In the genomic region with DNA sequence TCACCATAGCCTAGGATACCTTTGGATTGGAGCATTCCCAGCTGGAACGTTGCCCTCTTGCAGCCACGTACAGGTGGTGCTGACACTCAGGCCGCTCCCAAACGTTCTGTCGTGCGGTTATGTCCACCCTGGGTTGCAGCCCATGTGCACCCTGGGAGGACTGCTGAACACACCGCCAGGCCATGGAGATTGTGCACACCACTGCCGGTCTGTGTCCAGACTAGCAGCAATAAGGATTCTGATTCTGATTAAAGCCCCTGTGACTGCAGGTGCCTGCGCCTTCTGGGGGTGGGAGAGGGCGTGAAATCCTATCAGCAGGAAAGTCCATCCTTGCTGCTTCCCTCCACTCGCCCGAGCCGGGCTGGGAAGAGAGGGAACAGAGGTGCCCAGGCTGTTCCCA, we compare ENCODE assay signal across 21 cellular contexts.
"Had no signal": no experiment of that assay in that cellular context is flagged by ENCODE, and none has a peak within 500 bp of the region (broad histone marks: within the 10 kb centered on the region; RNA-seq: fewer than 3 reads in every experiment).

No MANE protein-coding gene starts in this region.

- H3K27me3 ChIP-seq: esophagus muscularis mucosa, foreskin keratinocyte, gastroesophageal sphincter, heart left ventricle, hepatocyte, right lobe of liver, stomach, thyroid gland had no signal

- H3K4me3 ChIP-seq: coronary artery, esophagus muscularis mucosa, gastroesophageal sphincter, heart left ventricle, hepatocyte, left ventricle myocardium inferior, lower lobe of right lung, right lobe of liver, smooth muscle cell, stomach, thyroid gland had no signal

- H2AFZ ChIP-seq: hepatocyte, parathyroid adenoma had no signal

- H3K36me3 ChIP-seq: lower lobe of right lung, right lobe of liver, thyroid gland had no signal

- ATAC-seq: foreskin keratinocyte; gastroesophageal sphincter; naive thymus-derived CD8-positive, alpha-beta T cell; stimulated activated effector memory CD8-positive, alpha-beta T cell treated with anti-CD3 and anti-CD28 coated beads, Interleukin-12 subunit alpha, Interleukin-12 subunit beta, amount 100 ng/mL, for 72 hours had no signal

- H3K9me3 ChIP-seq: esophagus muscularis mucosa, gastroesophageal sphincter, left ventricle myocardium inferior, lower lobe of right lung, right lobe of liver, stomach, thyroid gland had no signal

- DNase-seq: effector memory CD4-positive, alpha-beta T cell; foreskin keratinocyte; heart left ventricle; kidney; left ventricle myocardium inferior; lower lobe of right lung; naive thymus-derived CD8-positive, alpha-beta T cell; right lobe of liver; stimulated activated CD4-positive, alpha-beta T cell treated with anti-CD3 and anti-CD28 coated beads, Interleukin-12 subunit alpha, Interleukin-12 subunit beta, amount 100 ng/mL, for 4 hours; stimulated activated CD4-positive, alpha-beta T cell treated with anti-CD3 and anti-CD28 coated beads, Interleukin-2, amount 100 ng/mL, for 24 hours; stimulated activated CD4-positive, alpha-beta T cell treated with anti-CD3 and anti-CD28 coated beads, Interleukin-4, amount 100 ng/mL, for 24 hours; stimulated activated naive CD4-positive, alpha-beta T cell treated with Interleukin-2 at 50 U/mL for 16 hours; stomach; thyroid gland had no signal

- H3K9ac ChIP-seq: parathyroid adenoma had no signal

- H3K27ac ChIP-seq: foreskin keratinocyte, hepatocyte, lower lobe of right lung, parathyroid adenoma, right lobe of liver had no signal

- H3K4me2 ChIP-seq: hepatocyte, smooth muscle cell had no signal

- H3K4me1 ChIP-seq: lower lobe of right lung, parathyroid adenoma, right lobe of liver had no signal
